Comparison of ENCODE assay signal across 27 cellular contexts in genomic region chr3:162738778-162739177, GRCh38.
DNase-seq lines count a peak whose midpoint lies in the region; ATAC-seq and TF ChIP-seq lines count a peak whose summit lies in the region.
"Had no signal": no experiment of that assay in that cellular context is flagged by ENCODE, and none has a peak within 500 bp of the region (broad histone marks: within the 10 kb centered on the region; RNA-seq: fewer than 3 reads in every experiment).

No MANE protein-coding gene starts in this region.

- H3K79me2 ChIP-seq in GM23248 (ENCODE audit: insufficient read depth) (no peaks in the 10 kb centered on the region), PC-3 (ENCODE audit: low read length) (no peaks in the 10 kb centered on the region)

- intact Hi-C loops in PC-3 (cut with micrococcal nuclease) = no loop called here
- intact Hi-C loops in tibial artery (cut with DNase I; ENCODE audit: low total_unique reads) = no loop called here

- in situ Hi-C loops in GM23248 (cut with MboI) = no loop called here

- H3K9me3 ChIP-seq in GM23248 (ENCODE audit: low read depth) (no peaks in the 10 kb centered on the region), PC-3 (ENCODE audit: low read length) (no peaks in the 10 kb centered on the region), tibial artery (no peaks in the 10 kb centered on the region)
- H3K9me3 ChIP-seq: body of pancreas, lower lobe of right lung, mucosa of descending colon, thoracic aorta had no signal

- H3F3A ChIP-seq in GM23248 (ENCODE audit: insufficient read depth) (no peaks in the 10 kb centered on the region), PC-3 (ENCODE audit: low read length, unreplicated experiment) (no peaks in the 10 kb centered on the region)

- WGBS in GM23248 (ENCODE audit: low coverage in 1 of 2, low lambda C conversion rate in 2 of 2, missing lambda C conversion rate in 2 of 2), 2 experiments = 69 to 86% methylated on average over 1 of the region's 1 CpG

- no peak overlapping the region for H2AFZ ChIP-seq in GM23248
- no peak overlapping the region for H2AFZ ChIP-seq in PC-3 (ENCODE audit: low read length)

- H3K4me3 ChIP-seq in GM23248 (no peak overlapping the region), PC-3 (ENCODE audit: low read length) (no peak overlapping the region), choroid plexus epithelial cell (ENCODE audit: low read depth, low read length) (no peak overlapping the region), tibial artery (no peak overlapping the region)
- H3K4me3 ChIP-seq: body of pancreas, lower lobe of right lung, mucosa of descending colon, thoracic aorta had no signal

- H3K27ac ChIP-seq in GM23248 = no peak overlapping the region
- H3K27ac ChIP-seq in PC-3 (ENCODE audit: low read length) = no peak overlapping the region
- H3K27ac ChIP-seq in tibial artery = no peak overlapping the region
- H3K27ac ChIP-seq: body of pancreas, lower lobe of right lung, thoracic aorta had no signal

- no peaks in the 10 kb centered on the region for H3K27me3 ChIP-seq in GM23248 (replicated peaks; ENCODE audit: insufficient read depth)
- H3K27me3 ChIP-seq in PC-3 (ENCODE audit: low read length) = no peaks in the 10 kb centered on the region
- H3K27me3 ChIP-seq in tibial artery = no peaks in the 10 kb centered on the region
- H3K27me3 ChIP-seq: body of pancreas had no signal

- POLR2A ChIA-PET in PC-3 (lab: Charles Lee; ENCODE audit: unreplicated experiment) = no interaction called here

- H3K36me3 ChIP-seq in GM23248 (ENCODE audit: low read depth) (no peaks in the 10 kb centered on the region), PC-3 (ENCODE audit: low read depth, low read length) (no peaks in the 10 kb centered on the region), tibial artery (no peaks in the 10 kb centered on the region)
- H3K36me3 ChIP-seq: lower lobe of right lung, thoracic aorta had no signal

- H3K9ac ChIP-seq in GM23248 (no peak overlapping the region), PC-3 (ENCODE audit: low read length) (no peak overlapping the region)

- H3K9me2 ChIP-seq in GM23248 (ENCODE audit: insufficient read depth) (no peaks in the 10 kb centered on the region), PC-3 (replicated peaks; ENCODE audit: low read length) (no peaks in the 10 kb centered on the region)

- H4K20me1 ChIP-seq in GM23248 (ENCODE audit: insufficient read depth) (no peaks in the 10 kb centered on the region), PC-3 (ENCODE audit: low read length) (no peaks in the 10 kb centered on the region)

- no TSS peak for BruUV-seq in PC-3 (replicated peaks; lab: Mats Ljungman, UMichigan)

- no peak overlapping the region for H3K4me2 ChIP-seq in GM23248 (ENCODE audit: unreplicated experiment)
- H3K4me2 ChIP-seq in PC-3 (ENCODE audit: low read length) = no peak overlapping the region

- TF ChIP-seq CTCF in PC-3 (conservative IDR thresholded peaks at IDR 0.05; ENCODE audit: low read depth, low read length) (no peak), choroid plexus epithelial cell (conservative IDR thresholded peaks at IDR 0.05; ENCODE audit: low read depth, low read length) (no peak), tibial artery (IDR thresholded peaks at IDR 0.05) (no peak)

- H3K4me1 ChIP-seq in GM23248 (ENCODE audit: insufficient read depth) = 0 out of 2 replicates have a peak, but pooled peaks cover 4% of the 10 kb centered on the region
- H3K4me1 ChIP-seq in PC-3 (ENCODE audit: insufficient read depth, low read length) = peaks cover 13% of the 10 kb centered on the region
- H3K4me1 ChIP-seq in tibial artery = no peaks in the 10 kb centered on the region
- H3K4me1 ChIP-seq: body of pancreas, lower lobe of right lung had no signal

- peak; percentile 25 for DNase-seq in A172 (ENCODE audit: low spot score)
- DNase-seq in GM23248 = peak; percentile 48
- peak; percentile 52 for DNase-seq in PC-3
- peak; percentile 47 for DNase-seq in choroid plexus epithelial cell (ENCODE audit: low read depth)
- no peak for DNase-seq in NOMO-1 (lab: John Stamatoyannopoulos, UW; ENCODE audit: unreplicated experiment in 2 of 2)
- no peak for DNase-seq in NAMALWA (ENCODE audit: low spot score)
- DNase-seq in tibial artery = no peak
- DNase-seq: 8988T; activated CD4-positive, alpha-beta T cell treated with anti-CD3 and anti-CD28 coated beads for 4 hours; activated CD8-positive, alpha-beta memory T cell treated with anti-CD3 and anti-CD28 coated beads for 24 hours; activated effector memory CD4-positive, alpha-beta T cell treated with Interleukin-2 at 50 U/mL for 16 hours; activated naive CD8-positive, alpha-beta T cell treated with anti-CD3 and anti-CD28 coated beads for 36 hours; AML-193; body of pancreas; CD4-positive, alpha-beta memory T cell; cerebellar nuclear complex; Kasumi-1; lower lobe of right lung; mucosa of descending colon; NCI-H1048; NCI-H187 had no signal

- peak; percentile 43 for ATAC-seq in PC-3
- ATAC-seq in HG02884 (IDR thresholded peaks at IDR 0.05; ENCODE audit: unreplicated experiment) = no peak
- ATAC-seq: body of pancreas; HepG2; lower lobe of right lung; mucosa of descending colon; natural killer cell treated with Interleukin-12 subunit alpha and Interleukin-12 subunit beta and Interleukin-15 and Interleukin-18, amount 100 ng/mL, for 72 hours; Right ventricle myocardium inferior; SK-N-SH treated with all-trans-retinoic acid at 6 μM for 48 hours had no signal

- CTCF ChIA-PET in PC-3 (lab: Charles Lee) = no interaction called here

Comparison
In these comparisons a context has a peak if more than half of its experiments do, and no peak if none do; other contexts are left out.
1. DNase-seq: peak in A172 (single experiment), GM23248 (single experiment), PC-3 (single experiment) and choroid plexus epithelial cell (single experiment); none in NOMO-1 (0 of 2), NAMALWA (single experiment) and tibial artery (0 of 2).